17 cellular contexts compared by ENCODE assay signal in the genomic region with DNA sequence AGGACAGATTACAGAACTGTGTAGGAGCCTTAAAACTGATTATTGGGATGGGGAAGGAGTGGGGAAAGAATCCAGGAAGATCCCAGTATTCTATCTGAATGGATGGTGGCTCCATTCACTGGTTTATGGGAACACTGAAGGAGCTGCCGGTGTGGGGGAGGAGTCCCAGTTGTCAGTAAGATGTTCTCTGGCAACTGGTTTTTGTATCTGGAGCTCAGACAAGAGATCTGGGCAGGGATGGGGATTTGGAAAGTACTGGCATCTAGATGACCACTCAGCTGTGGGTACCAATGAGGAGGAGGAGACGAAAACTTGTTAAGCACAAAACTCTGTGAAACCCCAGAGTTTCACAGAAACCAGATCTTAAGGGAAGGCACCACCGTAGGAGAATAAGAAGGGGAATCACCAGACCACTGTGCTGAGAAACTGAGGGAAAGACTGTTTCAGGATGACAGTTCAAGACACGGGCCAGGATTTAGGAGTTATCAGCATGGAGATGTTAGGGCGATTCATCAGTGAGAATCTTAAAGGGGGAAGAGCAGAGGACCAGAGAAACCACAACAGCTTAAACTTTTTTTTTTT. TPM values are rescaled to one million over a fixed set of nuclear protein-coding genes. Genes with fewer than 3 reads are reported as not detected.
DNase-seq lines count a peak whose midpoint lies in the region; ATAC-seq and TF ChIP-seq lines count a peak whose summit lies in the region.
"Had no signal": no experiment of that assay in that cellular context is flagged by ENCODE, and none has a peak within 500 bp of the region (broad histone marks: within the 10 kb centered on the region; RNA-seq: fewer than 3 reads in every experiment).

No MANE protein-coding gene starts in this region.

- DNase-seq in cerebellar cortex (ENCODE audit: low spot score) (peak; percentile 54), PC-9 (no peak), NCI-H446 (lab: John Stamatoyannopoulos, UW) (no peak)
- DNase-seq in naive thymus-derived CD4-positive, alpha-beta T cell: no peak
- DNase-seq: 8988T; AML-193; CD4-positive, CD25-positive, alpha-beta regulatory T cell; DMS 273 treated with DMSO at 0.1 percent for 48 hours; GOT3; KG1 had no signal

- CTCF ChIA-PET in PC-9 (lab: Charles Lee): no interaction called here
- CTCF ChIA-PET in naive thymus-derived CD4-positive, alpha-beta T cell (lab: Charles Lee): no interaction called here

- H3K9me2 ChIP-seq in PC-9 (ENCODE audit: insufficient read depth): no peaks in the 10 kb centered on the region

- intact Hi-C loops in PC-9 (cut with micrococcal nuclease; ENCODE audit: unreplicated experiment): no loop called here
- intact Hi-C loops in naive thymus-derived CD4-positive, alpha-beta T cell (cut with micrococcal nuclease): no loop called here

- H3K9me3 Mint-ChIP-seq in naive thymus-derived CD4-positive, alpha-beta T cell: peaks cover 0 to 10% (median 2%) of the 10 kb centered on the region in 11 donors

- no peak overlapping the region for H3K27ac Mint-ChIP-seq in naive thymus-derived CD4-positive, alpha-beta T cell
- H3K27ac Mint-ChIP-seq: CD4-positive, CD25-positive, alpha-beta regulatory T cell; IgD-negative memory B cell had no signal

- ATAC-seq in GM21360 (IDR thresholded peaks at IDR 0.05; ENCODE audit: unreplicated experiment): peak; percentile 56
- no peak for ATAC-seq in GM18511 (IDR thresholded peaks at IDR 0.05; ENCODE audit: unreplicated experiment)
- ATAC-seq in naive thymus-derived CD4-positive, alpha-beta T cell: no peak

- no peaks in the 10 kb centered on the region for H3F3A ChIP-seq in PC-9 (ENCODE audit: insufficient read depth, low read depth)

- no peaks in the 10 kb centered on the region for H3K4me1 Mint-ChIP-seq in naive thymus-derived CD4-positive, alpha-beta T cell
- H3K4me1 Mint-ChIP-seq: CD4-positive, CD25-positive, alpha-beta regulatory T cell; IgD-negative memory B cell had no signal

- POLR2A ChIA-PET in PC-9 (lab: Charles Lee; ENCODE audit: unreplicated experiment): no interaction called here
- POLR2A ChIA-PET in naive thymus-derived CD4-positive, alpha-beta T cell (lab: Charles Lee): no interaction called here

- H3K36me3 ChIP-seq in KMS-11 (ENCODE audit: insufficient read depth): no peaks in the 10 kb centered on the region
- peaks cover 4% of the 10 kb centered on the region; the same call in 1 of the 2 replicates for H3K36me3 ChIP-seq in PC-9 (ENCODE audit: low read depth)
- no peaks in the 10 kb centered on the region for H3K36me3 ChIP-seq in naive thymus-derived CD4-positive, alpha-beta T cell (ENCODE audit: control insufficient read depth in 2 of 3, insufficient read depth in 3 of 3, low read length in 3 of 3)
- H3K36me3 ChIP-seq: HAP-1 had no signal

- H4K20me1 ChIP-seq in KMS-11 (ENCODE audit: insufficient read depth) (no peaks in the 10 kb centered on the region), PC-9 (ENCODE audit: insufficient read depth) (no peaks in the 10 kb centered on the region; the same call in 1 of the 2 replicates)
- H4K20me1 ChIP-seq: BLaER1 had no signal

- H3K4me3 ChIP-seq in KMS-11 (IDR thresholded peaks at IDR 0.05; ENCODE audit: insufficient read depth, low read depth, low read length): no peak overlapping the region
- H3K4me3 ChIP-seq in PC-9: no peak overlapping the region
- H3K4me3 ChIP-seq in naive thymus-derived CD4-positive, alpha-beta T cell (ENCODE audit: low read length): no peak overlapping the region
- H3K4me3 ChIP-seq: BLaER1, HAP-1 had no signal

- H3K4me2 ChIP-seq in KMS-11 (peak overlapping the region; percentile 35; the same call in 1 of the 2 replicates), PC-9 (no peak overlapping the region)
- H3K4me2 ChIP-seq: BLaER1 had no signal

- H3K4me1 ChIP-seq in KMS-11 (ENCODE audit: low read depth, poor library complexity, severe bottlenecking) (peaks cover 15% of the 10 kb centered on the region), PC-9 (replicated peaks; ENCODE audit: insufficient read depth) (no peaks in the 10 kb centered on the region)
- no peaks in the 10 kb centered on the region for H3K4me1 ChIP-seq in naive thymus-derived CD4-positive, alpha-beta T cell (ENCODE audit: control insufficient read depth in 2 of 2, insufficient read depth in 2 of 2, low read length in 2 of 2)
- H3K4me1 ChIP-seq: HAP-1 had no signal

- peaks cover 7 to 25% (median 9%) of the 10 kb centered on the region in 5 donors for H3K27me3 Mint-ChIP-seq in naive thymus-derived CD4-positive, alpha-beta T cell
- H3K27me3 Mint-ChIP-seq: CD4-positive, CD25-positive, alpha-beta regulatory T cell; IgD-negative memory B cell had no signal

- no peaks in the 10 kb centered on the region for H3K27me3 ChIP-seq in KMS-11 (ENCODE audit: insufficient read depth, low read depth)
- no peaks in the 10 kb centered on the region for H3K27me3 ChIP-seq in PC-9 (ENCODE audit: insufficient read depth, low read depth)
- H3K27me3 ChIP-seq in naive thymus-derived CD4-positive, alpha-beta T cell (ENCODE audit: control insufficient read depth in 2 of 2, insufficient read depth in 2 of 2, low read length in 2 of 2): no peaks in the 10 kb centered on the region
- H3K27me3 ChIP-seq: BLaER1 had no signal

- H3K9me3 ChIP-seq in PC-9 (ENCODE audit: insufficient read depth, low read depth): peaks cover 6% of the 10 kb centered on the region; the same call in 1 of the 2 replicates
- H3K9me3 ChIP-seq in naive thymus-derived CD4-positive, alpha-beta T cell (ENCODE audit: control insufficient read depth in 2 of 3, low read length in 3 of 3): no peaks in the 10 kb centered on the region
- H3K9me3 ChIP-seq: HAP-1 had no signal

- BruUV-seq in PC-9 (replicated peaks; lab: Mats Ljungman, UMichigan): no TSS peak

- H3K27ac ChIP-seq in C4-2B (peak overlapping the region; percentile 97; the same call in 1 of the 2 replicates), KMS-11 (no peak overlapping the region), PC-9 (no peak overlapping the region)
- no peak overlapping the region for H3K27ac ChIP-seq in naive thymus-derived CD4-positive, alpha-beta T cell (ENCODE audit: low read depth, low read length)
- H3K27ac ChIP-seq: BLaER1 had no signal

- H3K4me3 Mint-ChIP-seq in naive thymus-derived CD4-positive, alpha-beta T cell: no peak overlapping the region
- H3K4me3 Mint-ChIP-seq: CD4-positive, CD25-positive, alpha-beta regulatory T cell; IgD-negative memory B cell had no signal

- TF ChIP-seq CTCF in C4-2B (conservative IDR thresholded peaks at IDR 0.05) (no peak), KMS-11 (conservative IDR thresholded peaks at IDR 0.05; ENCODE audit: low read depth, low read length) (no peak), PC-9 (conservative IDR thresholded peaks at IDR 0.05) (no peak)

- H3K36me3 Mint-ChIP-seq in naive thymus-derived CD4-positive, alpha-beta T cell: peaks cover 0 to 5% (median 0%) of the 10 kb centered on the region in 5 donors
- H3K36me3 Mint-ChIP-seq: CD4-positive, CD25-positive, alpha-beta regulatory T cell; IgD-negative memory B cell had no signal

- H2AFZ ChIP-seq in KMS-11 (ENCODE audit: low read depth) (no peak overlapping the region), PC-9 (no peak overlapping the region)

- H3K79me2 ChIP-seq in KMS-11 (ENCODE audit: insufficient read depth, low read depth) (no peaks in the 10 kb centered on the region), PC-9 (ENCODE audit: low read depth) (peaks cover 33% of the 10 kb centered on the region)

- H3K9ac ChIP-seq in KMS-11: no peak overlapping the region
- H3K9ac ChIP-seq: BLaER1 had no signal

RNA-seq across cellular contexts. Expression of a gene that starts 28.1 kb away (rescaled TPM):
- total RNA-seq in PC-9 (2021): 15.9 and 19.5 TPM in 2 replicates
- total RNA-seq in naive thymus-derived CD4-positive, alpha-beta T cell: 1 to 10 TPM in 1 of 5 experiments, under 1 TPM in 3, not detected in 1; 0.08 to 6.9 (median 0.41) TPM
- not detected for polyA plus RNA-seq in naive thymus-derived CD4-positive, alpha-beta T cell
- total RNA-seq: CD4-positive, CD25-positive, alpha-beta regulatory T cell had no signal
- polyA plus RNA-seq: IgD-negative memory B cell had no signal
